In the genomic region with DNA sequence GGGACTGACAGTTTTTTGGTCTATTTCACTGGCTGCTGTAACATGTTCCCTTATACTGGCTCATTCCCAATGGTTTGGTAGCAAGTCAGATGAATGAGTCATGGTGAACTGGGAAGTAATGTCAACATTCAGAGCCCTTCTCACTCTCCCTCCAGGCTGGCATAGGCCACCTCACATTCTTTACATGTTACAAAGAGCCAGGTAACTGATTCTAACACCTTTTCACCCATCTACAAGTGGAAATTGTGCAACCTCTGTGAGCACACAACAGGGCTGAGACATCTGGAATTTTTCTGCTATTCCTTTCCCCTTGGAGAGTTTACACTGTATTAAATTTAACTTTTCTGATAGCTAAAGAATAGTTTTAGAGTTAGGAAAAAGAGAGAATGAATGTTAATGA, we compare ENCODE assay signal across 1 cellular context.
TF ChIP-seq lines count a peak whose summit lies in the region.

No MANE protein-coding gene starts in this region.

TF ChIP-seq in IMR-90, 13 proteins besides CTCF, POLR2A, EP300 and RAD21 (continued from another document):
- TF ChIP-seq, protein P1, sequence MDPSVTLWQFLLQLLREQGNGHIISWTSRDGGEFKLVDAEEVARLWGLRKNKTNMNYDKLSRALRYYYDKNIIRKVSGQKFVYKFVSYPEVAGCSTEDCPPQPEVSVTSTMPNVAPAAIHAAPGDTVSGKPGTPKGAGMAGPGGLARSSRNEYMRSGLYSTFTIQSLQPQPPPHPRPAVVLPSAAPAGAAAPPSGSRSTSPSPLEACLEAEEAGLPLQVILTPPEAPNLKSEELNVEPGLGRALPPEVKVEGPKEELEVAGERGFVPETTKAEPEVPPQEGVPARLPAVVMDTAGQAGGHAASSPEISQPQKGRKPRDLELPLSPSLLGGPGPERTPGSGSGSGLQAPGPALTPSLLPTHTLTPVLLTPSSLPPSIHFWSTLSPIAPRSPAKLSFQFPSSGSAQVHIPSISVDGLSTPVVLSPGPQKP (IDR thresholded peaks at IDR 0.05; ENCODE audit: borderline replicate concordance, low read depth, low read length), result no peak
- peak; percentile 88 for TF ChIP-seq CEBPB (IDR thresholded peaks at IDR 0.05; ENCODE audit: low read depth, low read length)
